Comparison of ENCODE assay signal across 8 cellular contexts in genomic region chr2:70143314-70144150, GRCh38. TPM values are rescaled to one million over a fixed set of nuclear protein-coding genes. Genes with fewer than 3 reads are reported as not detected.
DNase-seq lines count a peak whose midpoint lies in the region; ATAC-seq and TF ChIP-seq lines count a peak whose summit lies in the region.

No MANE protein-coding gene starts in this region.

- TF ChIP-seq CTCF in Peyer's patch (IDR thresholded peaks at IDR 0.05): no peak

- peak overlapping the region; percentile 83 for H3K4me3 Mint-ChIP-seq in activated naive CD8-positive, alpha-beta T cell treated with anti-CD3 and anti-CD28 coated beads, Interleukin-2, amount 50 U/mL, for 24 hours

- H3K27ac ChIP-seq in Peyer's patch: peak overlapping the region; percentile 92 to 100 (median 99)

- peak overlapping the region; percentile 99 for H3K27ac Mint-ChIP-seq in activated naive CD8-positive, alpha-beta T cell treated with anti-CD3 and anti-CD28 coated beads, Interleukin-2, amount 50 U/mL, for 24 hours

- no peaks in the 10 kb centered on the region for H3K27me3 ChIP-seq in Peyer's patch

- peaks cover 2% of the 10 kb centered on the region for H3K27me3 Mint-ChIP-seq in activated naive CD8-positive, alpha-beta T cell treated with anti-CD3 and anti-CD28 coated beads, Interleukin-2, amount 50 U/mL, for 24 hours

- H3K9me3 ChIP-seq in Peyer's patch: no peaks in the 10 kb centered on the region

- H3K36me3 Mint-ChIP-seq in activated naive CD8-positive, alpha-beta T cell treated with anti-CD3 and anti-CD28 coated beads, Interleukin-2, amount 50 U/mL, for 24 hours (ENCODE audit: low read depth): peaks cover 1% of the 10 kb centered on the region

- peak; percentile 52 for DNase-seq in Ammon's horn (ENCODE audit: low spot score)
- DNase-seq in Peyer's patch: peak; percentile 46 to 73 (median 56)
- DNase-seq in activated naive CD8-positive, alpha-beta T cell treated with anti-CD3 and anti-CD28 coated beads, Interleukin-2, amount 50 U/mL, for 24 hours: no peak
- DNase-seq in left cardiac atrium: peak; percentile 44
- DNase-seq in renal cortical epithelial cell (ENCODE audit: low read depth): peak; percentile 41

- peak overlapping the region; percentile 42 to 80 (median 50) for H3K4me3 ChIP-seq in Peyer's patch

- H3K4me1 Mint-ChIP-seq in activated naive CD8-positive, alpha-beta T cell treated with anti-CD3 and anti-CD28 coated beads, Interleukin-2, amount 50 U/mL, for 24 hours: peaks cover 68% of the 10 kb centered on the region

- TF ChIP-seq POLR2A in GM19193 (IDR thresholded peaks at IDR 0.05; ENCODE audit: extremely low read depth, insufficient read depth, insufficient read length) (peak; percentile 32), Peyer's patch (IDR thresholded peaks at IDR 0.05) (peak in 1 of 2 donors; percentile 29)

- peak; percentile 20 for ATAC-seq in activated naive CD8-positive, alpha-beta T cell treated with anti-CD3 and anti-CD28 coated beads, Interleukin-2, amount 50 U/mL, for 24 hours
- ATAC-seq in left cardiac atrium (peak in 1 of 2 donors; percentile 24), HG03097 (IDR thresholded peaks at IDR 0.05; ENCODE audit: low FRiP score, unreplicated experiment) (no peak), GM21723 (IDR thresholded peaks at IDR 0.05; ENCODE audit: unreplicated experiment) (no peak)

- no peaks in the 10 kb centered on the region for H3K36me3 ChIP-seq in Peyer's patch

- no peaks in the 10 kb centered on the region for H3K9me3 Mint-ChIP-seq in activated naive CD8-positive, alpha-beta T cell treated with anti-CD3 and anti-CD28 coated beads, Interleukin-2, amount 50 U/mL, for 24 hours

- H3K4me1 ChIP-seq in Peyer's patch: peaks cover 0 to 15% (median 9%) of the 10 kb centered on the region in 4 donors

- intact Hi-C loops in left cardiac atrium (cut with DNase I): loop anchor here in 1 of 2 donors (2.0 kb wide), 1 partner anchor 57 kb away; the partner anchor contains the start of gene PCBP1

RNA-seq across cellular contexts. Expression of gene C2orf42, which starts 47.3 kb away (rescaled TPM):
- total RNA-seq in Peyer's patch: 10 to 100 TPM; 10.3 to 18.7 (median 14.0) TPM
- total RNA-seq in left cardiac atrium: 10 to 100 TPM; 10.9 to 14.4 TPM
- total RNA-seq in renal cortical epithelial cell: 8.9 and 20.8 TPM in 2 replicates

RNA-seq across cellular contexts. Expression of gene PCBP1, which starts 56.3 kb away (rescaled TPM):
- total RNA-seq in Peyer's patch (100 to 1,000 TPM; 129 to 152 (median 134) TPM), left cardiac atrium (100 to 1,000 TPM; 230 to 248 TPM), renal cortical epithelial cell (24.7 and 103 TPM in 2 replicates)
